In genomic region chr9:98216391-98216790, GRCh38 we compare ENCODE assay signal across 27 cellular contexts.
"Had no signal": no experiment of that assay in that cellular context is flagged by ENCODE, and none has a peak within 500 bp of the region (broad histone marks: within the 10 kb centered on the region; RNA-seq: fewer than 3 reads in every experiment).

No MANE protein-coding gene starts in this region.

- H3K27me3 Mint-ChIP-seq: activated B cell treated with CpG ODN at 0.5 μM for 24 hours; activated CD4-positive, alpha-beta memory T cell treated with anti-CD3 and anti-CD28 coated beads for 36 hours had no signal

- H3K9me3 Mint-ChIP-seq: activated B cell treated with CpG ODN at 0.5 μM for 24 hours; activated CD4-positive, alpha-beta memory T cell treated with anti-CD3 and anti-CD28 coated beads for 36 hours; activated naive CD4-positive, alpha-beta T cell treated with anti-CD3 and anti-CD28 coated beads for 36 hours; activated naive CD4-positive, alpha-beta T cell treated with anti-CD3 and anti-CD28 coated beads, Interleukin-2, amount 50 U/mL, for 72 hours; activated T-cell treated with anti-CD3 and anti-CD28 coated beads, Interleukin-2, amount 50 U/mL, for 4 hours; activated T-helper 1 cell treated with anti-CD3 and anti-CD28 coated beads, Interleukin-12 subunit alpha, Interleukin-12 subunit beta, Interleukin-2, Interleukin-4 antibody, amounts not matched to agents 30 ng/mL and 10 ng/mL and 1 ng/mL, durations not matched to agents 14 hours and 24 hours and 36 hours; T-helper 1 cell treated with Interleukin-12 subunit alpha and Interleukin-12 subunit beta and Interleukin-4 antibody, amounts not matched to agents 30 μg/mL and 1 μg/mL, for 36 hours; T-helper 2 cell treated with Interferon-gamma antibody and Interleukin-4, amounts not matched to agents 5 μg/mL and 100 μg/mL, for 36 hours had no signal

- H3K4me3 Mint-ChIP-seq: activated B cell treated with CpG ODN at 0.5 μM for 24 hours; activated CD4-positive, alpha-beta memory T cell treated with anti-CD3 and anti-CD28 coated beads for 36 hours; activated naive CD4-positive, alpha-beta T cell treated with anti-CD3 and anti-CD28 coated beads for 36 hours; activated T-cell treated with anti-CD3 and anti-CD28 coated beads, Interleukin-2, amount 50 U/mL, for 4 hours; activated T-helper 1 cell treated with anti-CD3 and anti-CD28 coated beads, Interleukin-12 subunit alpha, Interleukin-12 subunit beta, Interleukin-2, Interleukin-4 antibody, amounts not matched to agents 30 ng/mL and 10 ng/mL and 1 ng/mL, durations not matched to agents 14 hours and 24 hours and 36 hours; T-helper 1 cell treated with Interleukin-12 subunit alpha and Interleukin-12 subunit beta and Interleukin-4 antibody, amounts not matched to agents 30 μg/mL and 1 μg/mL, for 36 hours; T-helper 2 cell treated with Interferon-gamma antibody and Interleukin-4, amounts not matched to agents 5 μg/mL and 100 μg/mL, for 36 hours had no signal

- H3K4me1 Mint-ChIP-seq: activated B cell treated with CpG ODN at 0.5 μM for 24 hours had no signal

- H3K27ac Mint-ChIP-seq: activated B cell treated with CpG ODN at 0.5 μM for 24 hours; activated CD4-positive, alpha-beta memory T cell treated with anti-CD3 and anti-CD28 coated beads for 36 hours; activated naive CD4-positive, alpha-beta T cell treated with anti-CD3 and anti-CD28 coated beads for 36 hours; activated T-helper 1 cell treated with anti-CD3 and anti-CD28 coated beads, Interleukin-12 subunit alpha, Interleukin-12 subunit beta, Interleukin-2, Interleukin-4 antibody, amounts not matched to agents 30 ng/mL and 10 ng/mL and 1 ng/mL, durations not matched to agents 14 hours and 24 hours and 36 hours; T-helper 1 cell treated with Interleukin-12 subunit alpha and Interleukin-12 subunit beta and Interleukin-4 antibody, amounts not matched to agents 30 μg/mL and 1 μg/mL, for 36 hours; T-helper 2 cell treated with Interferon-gamma antibody and Interleukin-4, amounts not matched to agents 5 μg/mL and 100 μg/mL, for 36 hours had no signal

- H3K27ac ChIP-seq: body of pancreas, KMS-11, Peyer's patch, SJCRH30, SK-N-MC had no signal

- H3K9ac ChIP-seq: KMS-11 had no signal

- H3K4me2 ChIP-seq: KMS-11 had no signal

- H3K27me3 ChIP-seq: adrenal gland, body of pancreas, breast epithelium, Peyer's patch, SJCRH30 had no signal

- H3K9me3 ChIP-seq: adrenal gland, body of pancreas, breast epithelium, Peyer's patch, SJCRH30 had no signal

- H3K4me3 ChIP-seq: adrenal gland, body of pancreas, breast epithelium, Peyer's patch, SJCRH30, SK-N-MC had no signal

- DNase-seq: activated B cell treated with CpG ODN at 0.5 μM for 24 hours; activated CD4-positive, alpha-beta T cell treated with anti-CD3 and anti-CD28 coated beads for 4 hours; activated CD4-positive, CD25-positive, alpha-beta regulatory T cell treated with anti-CD3 and anti-CD28 coated beads, Interleukin-2, amount 50 U/mL, for 72 hours; activated CD8-positive, alpha-beta memory T cell treated with anti-CD3 and anti-CD28 coated beads, Interleukin-2, amount 50 U/mL, for 4 hours; activated T-cell treated with anti-CD3 and anti-CD28 coated beads for 4 hours; activated T-cell treated with anti-CD3 and anti-CD28 coated beads, Interleukin-2, amount 50 U/mL, for 4 hours; body of pancreas; NCI-H187; NCI-H2029 treated with DMSO at 0.1 percent for 48 hours; NCI-H2107; NCI-H2171; NCI-H510A; NCI-H748 treated with DMSO at 0.1 percent for 48 hours; NK-92 treated with Interleukin-12 subunit alpha and Interleukin-12 subunit beta, amount 100 ng/mL, for 24 hours; Peyer's patch; Right ventricle myocardium superior; SJCRH30 had no signal

- H3K36me3 Mint-ChIP-seq: activated naive CD4-positive, alpha-beta T cell treated with anti-CD3 and anti-CD28 coated beads, Interleukin-2, amount 50 U/mL, for 72 hours had no signal

- ATAC-seq: activated T-cell treated with anti-CD3 and anti-CD28 coated beads, Interleukin-2, amount 50 U/mL, for 4 hours; body of pancreas had no signal

- H3K4me1 ChIP-seq: body of pancreas, breast epithelium, Peyer's patch, SJCRH30 had no signal
